ENCODE assay signal across 8 cellular contexts in the genomic region with DNA sequence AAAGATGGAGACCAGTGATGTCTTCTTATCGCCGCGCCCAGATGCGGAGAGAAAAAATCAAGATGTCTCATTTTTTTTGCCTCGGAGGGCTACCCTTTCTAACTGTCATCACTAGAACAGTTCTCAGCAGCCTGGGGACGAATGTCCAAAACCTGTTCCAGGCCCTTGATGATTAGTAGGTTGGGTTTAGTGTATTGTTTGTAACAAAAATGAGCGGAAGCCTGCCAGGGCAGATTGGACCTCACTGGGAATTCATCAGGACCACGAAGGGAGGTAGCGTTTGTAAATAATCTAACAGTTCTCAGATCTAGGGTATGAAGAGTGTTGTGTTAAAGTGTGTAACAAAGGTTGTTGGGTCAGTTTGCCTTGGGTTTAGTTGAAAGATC. TPM values are rescaled to one million over a fixed set of nuclear protein-coding genes. Genes with fewer than 3 reads are reported as not detected.
A peak's percentile ranks its signal among the peaks of the same experiment; 100 is the strongest.
DNase-seq lines count a peak whose midpoint lies in the region; ATAC-seq and TF ChIP-seq lines count a peak whose summit lies in the region.

No MANE protein-coding gene starts in this region.

- peak overlapping the region; percentile 89 for H3K9ac ChIP-seq in adipocyte (ENCODE audit: low read length)

- WGBS in testis, 2 donors: 1% methylated on average over 9 of the region's 9 CpGs

- H3K4me3 ChIP-seq in adipocyte (ENCODE audit: low read length) (peak overlapping the region; percentile 89), testis (peak overlapping the region; percentile 77 to 83)

- intact Hi-C loops in activated CD4-positive, alpha-beta T cell treated with anti-CD3 and anti-CD28 coated beads, Interleukin-2, amount 10 ng/mL, durations not matched to agents 24 days and 14 days (cut with micrococcal nuclease): loop anchor here (1.0 to 5.0 kb wide), 8 partner anchors 68 to 532 kb away; a partner anchor contains a TSS
- intact Hi-C loops in testis (cut with DNase I; ENCODE audit: low total_unique reads): no loop called here

- H3K27ac ChIP-seq in layer of hippocampus (ENCODE audit: low read depth, low read length) (peak overlapping the region; percentile 80), testis (peak overlapping the region; percentile 87 to 92)

- no peak for ATAC-seq in HG02885 (IDR thresholded peaks at IDR 0.05; ENCODE audit: poor library complexity, unreplicated experiment)
- ATAC-seq in GM18498 (IDR thresholded peaks at IDR 0.05; ENCODE audit: unreplicated experiment): no peak

- TF ChIP-seq POLR2A in testis (IDR thresholded peaks at IDR 0.05): no peak

- H3K9me3 Mint-ChIP-seq in activated CD4-positive, alpha-beta T cell treated with anti-CD3 and anti-CD28 coated beads, Interleukin-2, amount 10 ng/mL, durations not matched to agents 24 days and 14 days: no peaks in the 10 kb centered on the region

- no peak for TF ChIP-seq CTCF in testis (IDR thresholded peaks at IDR 0.05)

- H3K27ac Mint-ChIP-seq in activated CD4-positive, alpha-beta T cell treated with anti-CD3 and anti-CD28 coated beads, Interleukin-2, amount 10 ng/mL, durations not matched to agents 24 days and 14 days: peak overlapping the region; percentile 80

- H3K4me3 Mint-ChIP-seq in activated CD4-positive, alpha-beta T cell treated with anti-CD3 and anti-CD28 coated beads, Interleukin-2, amount 10 ng/mL, durations not matched to agents 24 days and 14 days: peak overlapping the region; percentile 83

- H3K9me3 ChIP-seq in adipocyte (ENCODE audit: control insufficient read depth, low read length): no peaks in the 10 kb centered on the region
- no peaks in the 10 kb centered on the region for H3K9me3 ChIP-seq in testis

- H3K4me1 ChIP-seq in adipocyte (ENCODE audit: control insufficient read depth, insufficient read depth, low read length) (peaks cover 22% of the 10 kb centered on the region), testis (peaks cover 20% of the 10 kb centered on the region)

- no peaks in the 10 kb centered on the region for H3K27me3 Mint-ChIP-seq in activated CD4-positive, alpha-beta T cell treated with anti-CD3 and anti-CD28 coated beads, Interleukin-2, amount 10 ng/mL, durations not matched to agents 24 days and 14 days

- H3K36me3 ChIP-seq in adipocyte (ENCODE audit: control insufficient read depth, insufficient read depth, low read length, severe bottlenecking) (no peaks in the 10 kb centered on the region), testis (ENCODE audit: low read depth, missing control alignments) (no peaks in the 10 kb centered on the region)

- peaks cover 53% of the 10 kb centered on the region for H3K4me1 Mint-ChIP-seq in activated CD4-positive, alpha-beta T cell treated with anti-CD3 and anti-CD28 coated beads, Interleukin-2, amount 10 ng/mL, durations not matched to agents 24 days and 14 days

- H3K36me3 Mint-ChIP-seq in activated CD4-positive, alpha-beta T cell treated with anti-CD3 and anti-CD28 coated beads, Interleukin-2, amount 10 ng/mL, durations not matched to agents 24 days and 14 days (ENCODE audit: low read depth): peaks cover 2% of the 10 kb centered on the region

- DNase-seq in activated CD4-positive, alpha-beta T cell treated with anti-CD3 and anti-CD28 coated beads, Interleukin-2, amount 10 ng/mL, durations not matched to agents 24 days and 14 days: no peak
- DNase-seq in activated CD4-positive, alpha-beta T cell treated with anti-CD3 and anti-CD28 coated beads, Interleukin-2, amount 50 U/mL, for 48 hours: no peak
- no peak for DNase-seq in adipocyte (ENCODE audit: low read depth)
- DNase-seq in testis: no peak
- DNase-seq in stimulated activated naive CD4-positive, alpha-beta T cell treated with Interleukin-2 at 50 U/mL for 16 hours (lab: John Stamatoyannopoulos, UW): no peak

- no peaks in the 10 kb centered on the region for H3K27me3 ChIP-seq in adipocyte (replicated peaks; ENCODE audit: control insufficient read depth, insufficient read depth, low read length)
- no peaks in the 10 kb centered on the region for H3K27me3 ChIP-seq in layer of hippocampus (ENCODE audit: control insufficient read depth, insufficient read depth, low read length)
- no peaks in the 10 kb centered on the region for H3K27me3 ChIP-seq in testis

RNA-seq across cellular contexts. Expression of a gene that starts 0.8 kb away (rescaled TPM):
- 4.4 and 4.9 TPM in 2 replicates for total RNA-seq in activated CD4-positive, alpha-beta T cell treated with anti-CD3 and anti-CD28 coated beads, Interleukin-2, amount 10 ng/mL, durations not matched to agents 24 days and 14 days
- 10 to 100 TPM; 25.9 to 28.2 TPM for total RNA-seq in testis
- 13.3 TPM for polyA plus RNA-seq in testis (ENCODE audit: insufficient read depth, low read depth, low replicate concordance)
